In genomic region chr17:76843068-76843467, GRCh38 we compare ENCODE assay signal across 1 cellular context. TPM values are rescaled to one million over a fixed set of nuclear protein-coding genes. Genes with fewer than 3 reads are reported as not detected.
"Had no signal": no experiment of that assay in that cellular context is flagged by ENCODE, and none has a peak within 500 bp of the region (broad histone marks: within the 10 kb centered on the region; RNA-seq: fewer than 3 reads in every experiment).

No MANE protein-coding gene starts in this region.

RNA-seq across cellular contexts. Expression of gene MGAT5B, which starts 25.1 kb away (rescaled TPM):
- total RNA-seq: Right ventricle myocardium superior had no signal
